ENCODE assay signal across 11 cellular contexts in the genomic region with DNA sequence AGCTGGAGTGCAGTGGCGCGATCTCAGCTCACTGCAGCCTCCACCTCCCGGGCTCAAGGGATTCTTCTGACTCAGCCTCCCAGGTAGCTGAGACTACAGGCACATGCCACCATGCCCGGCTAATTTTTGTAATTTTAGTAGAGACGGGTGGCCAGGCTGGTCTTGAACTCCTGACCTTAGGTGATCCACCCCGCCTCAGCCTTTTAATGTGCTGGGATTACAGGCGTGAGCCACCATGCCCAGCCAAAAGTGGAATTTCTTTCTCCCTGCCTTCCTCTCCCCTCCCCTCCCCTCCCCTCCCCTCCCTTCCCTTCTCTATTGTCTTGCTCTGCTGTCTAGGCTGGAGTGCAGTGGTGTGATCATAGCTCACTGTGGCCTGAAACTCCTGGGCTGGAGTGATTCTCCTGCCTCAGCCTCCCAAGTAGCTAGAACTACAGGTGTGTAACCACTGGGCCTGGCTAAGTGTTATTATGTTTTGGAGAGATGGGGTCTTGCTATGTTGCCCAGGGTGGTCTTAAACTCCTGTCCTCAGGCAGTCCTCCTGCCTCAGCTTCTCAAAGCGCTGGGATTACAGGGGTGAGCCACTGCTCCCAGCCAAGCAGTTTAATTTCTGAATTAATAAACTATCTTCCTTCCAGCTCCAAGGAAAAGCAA. TPM values are rescaled to one million over a fixed set of nuclear protein-coding genes. Genes with fewer than 3 reads are reported as not detected.
DNase-seq lines count a peak whose midpoint lies in the region; ATAC-seq, FAIRE-seq and TF ChIP-seq lines count a peak whose summit lies in the region.
"Had no signal": no experiment of that assay in that cellular context is flagged by ENCODE, and none has a peak within 500 bp of the region (broad histone marks: within the 10 kb centered on the region; RNA-seq: fewer than 3 reads in every experiment).

No MANE protein-coding gene starts in this region.

- H4K91ac ChIP-seq in H1 (replicated peaks; ENCODE audit: insufficient read length, low read length) (no peak overlapping the region), trophoblast cell (ENCODE audit: low read depth, low read length) (peak overlapping the region; percentile 68)

- H3K4me2 ChIP-seq in H1 (ENCODE audit: insufficient read depth in 1 of 2, low read depth in 2 of 2, low read length in 2 of 2) (no peak overlapping the region), trophoblast cell (ENCODE audit: low read length) (no peak overlapping the region)

- no peak overlapping the region for H2BK15ac ChIP-seq in H1 (ENCODE audit: low read length)

- no peaks in the 10 kb centered on the region for H3K9me3 ChIP-seq in CD8-positive, alpha-beta memory T cell (ENCODE audit: low read length)
- H3K9me3 ChIP-seq in RWPE2 (ENCODE audit: severe bottlenecking): no peaks in the 10 kb centered on the region
- H3K9me3 ChIP-seq in H1 (ENCODE audit: insufficient read depth in 2 of 2, low read depth in 1 of 2, low read length in 1 of 2): no peaks in the 10 kb centered on the region
- H3K9me3 ChIP-seq in trophoblast cell (ENCODE audit: insufficient read depth, low read depth, low read length): no peaks in the 10 kb centered on the region

- H2BK12ac ChIP-seq in H1 (ENCODE audit: low read depth, low read length) (no peak overlapping the region), trophoblast cell (ENCODE audit: low read length) (peak overlapping the region; percentile 53)

- peaks cover 0 to 5% of the 10 kb centered on the region in 2 experiments for H4K20me1 ChIP-seq in H1 (replicated peaks in 1 of 2; ENCODE audit: control insufficient read depth in 1 of 2, insufficient read depth in 2 of 2, low read length in 2 of 2)

- H3K4ac ChIP-seq in H1 (replicated peaks; ENCODE audit: insufficient read length, low read depth, low read length): no peak overlapping the region
- peak overlapping the region; percentile 9 for H3K4ac ChIP-seq in trophoblast cell (ENCODE audit: low read depth, low read length)

- peaks cover 63 to 75% (median 74%) of the 10 kb centered on the region in 3 donors for H3K4me1 Mint-ChIP-seq in CD8-positive, alpha-beta memory T cell

- H3K36me3 ChIP-seq in CD8-positive, alpha-beta memory T cell (ENCODE audit: insufficient read depth, low read length): no peaks in the 10 kb centered on the region
- no peaks in the 10 kb centered on the region for H3K36me3 ChIP-seq in RWPE2 (ENCODE audit: low read depth)
- H3K36me3 ChIP-seq in H1 (ENCODE audit: control insufficient read depth in 2 of 4, insufficient read depth in 4 of 4, low read length in 3 of 4): no peaks in the 10 kb centered on the region
- H3K36me3 ChIP-seq in trophoblast cell (ENCODE audit: control insufficient read depth in 1 of 2, insufficient read depth in 2 of 2, low read length in 2 of 2): no peaks in the 10 kb centered on the region

- H3K79me2 ChIP-seq in H1 (ENCODE audit: control insufficient read depth in 1 of 2, insufficient read depth in 2 of 2, low read length in 2 of 2): peaks cover 0 to 84% of the 10 kb centered on the region in 2 experiments; a peak in 3 of 4 replicates
- peaks cover 12% of the 10 kb centered on the region for H3K79me2 ChIP-seq in trophoblast cell (ENCODE audit: control insufficient read depth, insufficient read depth, low read length, poor library complexity)

- CTCF ChIA-PET in CD8-positive, alpha-beta memory T cell (lab: Charles Lee): interaction anchor here (0.9 to 8.2 kb wide), 8 partner anchors 11 to 96 kb away, joined by 3 to 214 read pairs (median 38); partner anchors contain the start of gene MACF1
- CTCF ChIA-PET in H1 (lab: Charles Lee; ENCODE audit: partially characterized antibody): interaction anchor here (0.6 to 12.8 kb wide), 17 partner anchors 9 to 181 kb away, joined by 3 to 195 read pairs (median 6); no protein-coding TSS in a partner anchor

- TF ChIP-seq POLR2A in H1 (IDR thresholded peaks at IDR 0.05; ENCODE audit: control extremely low read depth in 1 of 2, low read depth in 2 of 2, low read length in 2 of 2): no peak

- TF ChIP-seq RAD21 in H1 (IDR thresholded peaks at IDR 0.05 in 1 of 2, conservative IDR thresholded peaks at IDR 0.05 in 1 of 2; ENCODE audit: low read depth in 2 of 2, low read length in 2 of 2): no peak

- no peak overlapping the region for H4K12ac ChIP-seq in trophoblast cell (ENCODE audit: low read depth, low read length)

- H3K9me3 Mint-ChIP-seq in CD8-positive, alpha-beta memory T cell: no peaks in the 10 kb centered on the region
- H3K9me3 Mint-ChIP-seq: dendritic cell treated with granulocyte-macrophage colony-stimulating factor and Interleukin-4, amounts not matched to agents 40 ng/mL and 50 ng/mL, for 4 days had no signal

- H3K14ac ChIP-seq in H1 (ENCODE audit: insufficient read length) (no peak overlapping the region), trophoblast cell (ENCODE audit: low read length) (no peak overlapping the region)

- H3K4me3 ChIP-seq in CD8-positive, alpha-beta memory T cell (ENCODE audit: low read length): no peak overlapping the region
- no peak overlapping the region for H3K4me3 ChIP-seq in RWPE2 (ENCODE audit: severe bottlenecking)
- H3K4me3 ChIP-seq in H1 (ENCODE audit: extremely low read depth in 1 of 4, insufficient read depth in 2 of 4, low read depth in 3 of 4, low read length in 4 of 4): no peak overlapping the region
- no peak overlapping the region for H3K4me3 ChIP-seq in trophoblast cell (ENCODE audit: low read depth, low read length)

- 0 out of 2 replicates have a peak, but pooled peaks cover 3% of the 10 kb centered on the region for H3K79me1 ChIP-seq in H1 (ENCODE audit: low read depth, low read length)
- peaks cover 17% of the 10 kb centered on the region for H3K79me1 ChIP-seq in trophoblast cell (ENCODE audit: low read length)

- H2AK5ac ChIP-seq in H1 (ENCODE audit: low read depth, low read length) (no peak overlapping the region), trophoblast cell (ENCODE audit: low read length) (no peak overlapping the region)

- peak overlapping the region; percentile 48 to 97 (median 90) for H3K27ac Mint-ChIP-seq in CD8-positive, alpha-beta memory T cell
- H3K27ac Mint-ChIP-seq: dendritic cell treated with granulocyte-macrophage colony-stimulating factor and Interleukin-4, amounts not matched to agents 40 ng/mL and 50 ng/mL, for 4 days had no signal

- TF ChIP-seq CTCF in RWPE2 (IDR thresholded peaks at IDR 0.05; ENCODE audit: poor library complexity, severe bottlenecking) (no peak), H1 (IDR thresholded peaks at IDR 0.05; ENCODE audit: control extremely low read depth in 1 of 3, insufficient read depth in 1 of 3, low read depth in 1 of 3, low read length in 3 of 3) (no peak)

- H4K8ac ChIP-seq in H1 (ENCODE audit: extremely low read depth, insufficient read depth, low read length): no peak overlapping the region; the same call in 1 of the 2 replicates
- no peak overlapping the region for H4K8ac ChIP-seq in trophoblast cell (ENCODE audit: low read depth, low read length)

- peaks cover 72% of the 10 kb centered on the region for H3K4me1 ChIP-seq in CD8-positive, alpha-beta memory T cell (ENCODE audit: insufficient read depth, low read length)
- H3K4me1 ChIP-seq in RWPE2 (ENCODE audit: insufficient read depth, poor library complexity, severe bottlenecking): peaks cover 53% of the 10 kb centered on the region
- peaks cover 0 to 6% (median 1%) of the 10 kb centered on the region in 4 experiments; a peak in 3 of 7 replicates for H3K4me1 ChIP-seq in H1 (replicated peaks in 1 of 4; ENCODE audit: control insufficient read depth in 3 of 4, insufficient read depth in 4 of 4, low read length in 3 of 4)
- peaks cover 13 to 14% of the 10 kb centered on the region in 2 experiments for H3K4me1 ChIP-seq in trophoblast cell (ENCODE audit: control insufficient read depth in 1 of 2, insufficient read depth in 2 of 2, low read length in 2 of 2)

- TF ChIP-seq EP300 in H1 (IDR thresholded peaks at IDR 0.05; ENCODE audit: borderline replicate concordance in 1 of 2, low read depth in 2 of 2, low read length in 2 of 2): no peak

- no peak overlapping the region for H2BK20ac ChIP-seq in H1 (ENCODE audit: low read length)

- no peaks in the 10 kb centered on the region for H3K27me3 ChIP-seq in CD8-positive, alpha-beta memory T cell (ENCODE audit: insufficient read depth, low read length, poor library complexity, severe bottlenecking)
- H3K27me3 ChIP-seq in RWPE2 (ENCODE audit: insufficient read depth, poor library complexity, severe bottlenecking): no peaks in the 10 kb centered on the region
- H3K27me3 ChIP-seq in H1 (replicated peaks in 1 of 4; ENCODE audit: control insufficient read depth in 3 of 4, extremely low read depth in 1 of 4, insufficient read depth in 3 of 4, low read length in 3 of 4): no peaks in the 10 kb centered on the region
- H3K27me3 ChIP-seq in trophoblast cell (ENCODE audit: insufficient read depth, low read length): no peaks in the 10 kb centered on the region

- no peaks in the 10 kb centered on the region for H3K36me3 Mint-ChIP-seq in CD8-positive, alpha-beta memory T cell

- no peak overlapping the region for H2BK5ac ChIP-seq in H1 (ENCODE audit: low read depth, low read length)
- H2BK5ac ChIP-seq in trophoblast cell (ENCODE audit: low read depth, low read length, poor library complexity): no peak overlapping the region

- H3K27me3 Mint-ChIP-seq in CD8-positive, alpha-beta memory T cell: no peaks in the 10 kb centered on the region
- H3K27me3 Mint-ChIP-seq: dendritic cell treated with granulocyte-macrophage colony-stimulating factor and Interleukin-4, amounts not matched to agents 40 ng/mL and 50 ng/mL, for 4 days had no signal

- H4K5ac ChIP-seq in H1 (ENCODE audit: insufficient read length, low read depth, low read length): no peak overlapping the region

- FAIRE-seq in H1 (lab: Jason Lieb, UNC): no peak

- H2AFZ ChIP-seq in H1 (ENCODE audit: low read length) (no peak overlapping the region), trophoblast cell (ENCODE audit: insufficient read depth, low read length, poor library complexity) (no peak overlapping the region)

- H3K18ac ChIP-seq in H1 (ENCODE audit: extremely low read depth, low read length): no peak overlapping the region
- no peak overlapping the region for H3K18ac ChIP-seq in trophoblast cell (ENCODE audit: low read length)

- H3K9ac ChIP-seq in H1 (replicated peaks in 1 of 4; ENCODE audit: extremely low read depth in 1 of 4, low read depth in 3 of 4, low read length in 3 of 4) (no peak overlapping the region), trophoblast cell (ENCODE audit: low read length) (no peak overlapping the region)

- H3K23ac ChIP-seq in H1 (ENCODE audit: insufficient read length) (no peak overlapping the region), trophoblast cell (ENCODE audit: low read length) (no peak overlapping the region)

- H3K27ac ChIP-seq in CD8-positive, alpha-beta memory T cell (ENCODE audit: low read depth, low read length): no peak overlapping the region
- peak overlapping the region; percentile 98 for H3K27ac ChIP-seq in RWPE2 (ENCODE audit: poor library complexity, severe bottlenecking)
- no peak overlapping the region for H3K27ac ChIP-seq in H1 (ENCODE audit: low read depth, low read length)
- H3K27ac ChIP-seq in trophoblast cell (ENCODE audit: low read depth, low read length): no peak overlapping the region

- peak overlapping the region in 5 of 7 donors; percentile 16 to 78 (median 38) for H3K4me3 Mint-ChIP-seq in CD8-positive, alpha-beta memory T cell
- H3K4me3 Mint-ChIP-seq: dendritic cell treated with granulocyte-macrophage colony-stimulating factor and Interleukin-4, amounts not matched to agents 40 ng/mL and 50 ng/mL, for 4 days had no signal

- no peak for DNase-seq in CD8-positive, alpha-beta memory T cell
- DNase-seq in RWPE2 (ENCODE audit: low spot score): no peak
- DNase-seq in H1 (ENCODE audit: low read depth in 1 of 2, low spot score in 2 of 2): peak in 1 of 2 experiments; percentile 34
- peak; percentile 80 to 83 for DNase-seq in trophoblast cell
- no peak for DNase-seq in KG1 (lab: John Stamatoyannopoulos, UW)
- no peak for DNase-seq in AG20443 (ENCODE audit: low spot score)
- DNase-seq: activated CD4-positive, alpha-beta T cell treated with anti-CD3 and anti-CD28 coated beads for 48 hours; NCI-H748 treated with DMSO at 0.1 percent for 48 hours had no signal

- H3K56ac ChIP-seq in H1 (replicated peaks; ENCODE audit: insufficient read length, low read depth, low read length): no peak overlapping the region

- ATAC-seq in RWPE2 (ENCODE audit: low read depth): no peak
- no peak for ATAC-seq in GM19351 (IDR thresholded peaks at IDR 0.05; ENCODE audit: unreplicated experiment)
- no peak for ATAC-seq in GM21786 (IDR thresholded peaks at IDR 0.05; ENCODE audit: unreplicated experiment)

- WGBS in H1 (ENCODE audit: extremely low coverage in 1 of 2, insufficient coverage in 1 of 2, insufficient read length in 1 of 2, insufficient replicate concordance in 2 of 2, low coverage in 1 of 2, low lambda C conversion rate in 2 of 2, missing lambda C conversion rate in 1 of 2), 2 experiments: 72% methylated on average over 7 of the region's 8 CpGs; no CpG with 5 or more reads in 1 of the 2 experiments
- WGBS in trophoblast cell (ENCODE audit: extremely low coverage, insufficient coverage, insufficient read length): no CpG with 5 or more reads among the region's 8 CpGs

- POLR2A ChIA-PET in CD8-positive, alpha-beta memory T cell (lab: Charles Lee): interaction anchor here (0.7 to 4.1 kb wide), 4 partner anchors 11 to 64 kb away, joined by 4 to 27 read pairs (median 4); partner anchors contain the start of gene MACF1
- POLR2A ChIA-PET in H1 (lab: Charles Lee; ENCODE audit: partially characterized antibody): interaction anchor here (0.8 to 0.9 kb wide), 2 partner anchors 16 to 87 kb away, joined by 3 read pairs; no protein-coding TSS in a partner anchor

- no peaks in the 10 kb centered on the region for H3K23me2 ChIP-seq in H1 (ENCODE audit: low read depth, low read length)

- H2BK120ac ChIP-seq in H1 (replicated peaks; ENCODE audit: low read depth, low read length) (no peak overlapping the region), trophoblast cell (ENCODE audit: insufficient read depth, low read length, poor library complexity) (peak overlapping the region; percentile 7)

RNA-seq across cellular contexts. Expression of gene MACF1, which starts 10.0 kb away (rescaled TPM):
- total RNA-seq in CD8-positive, alpha-beta memory T cell: 100 to 1,000 TPM; 151 to 154 TPM
- 87.6 TPM for polyA plus RNA-seq in CD8-positive, alpha-beta memory T cell
- total RNA-seq in H1 (2021; fragmentation: NEBNext Ultra II Directional; extraction: Animal tissue kit (Norgen Biotek cat#: 25700)): 261 and 285 TPM in 2 replicates
- polyA plus RNA-seq in H1 (2011; rRNA removed): 57.6 and 59.8 TPM in 2 replicates
- polyA plus RNA-seq in H1 (2011; cell fraction: cytosol; rRNA removed): 58.6 TPM
- 249 TPM for polyA plus RNA-seq in H1 (2011; cell fraction: nucleus; rRNA removed)
- 118 to 148 TPM (median 133 TPM) in 4 replicates for polyA plus RNA-seq in H1 (2012, experiment 1 of 2)
- 7.3 TPM for polyA plus RNA-seq in H1 (2012, experiment 2 of 2)
- polyA plus RNA-seq in H1 (2013, experiment 1 of 2): 141 TPM
- polyA plus RNA-seq in H1 (2013, experiment 2 of 2): 133 TPM
- 265 and 314 TPM in 2 replicates for polyA minus RNA-seq in H1 (2011; rRNA and poly(A)+ RNA removed)
- polyA minus RNA-seq in H1 (2011; cell fraction: cytosol; rRNA and poly(A)+ RNA removed): 150 TPM
- polyA minus RNA-seq in H1 (2011; cell fraction: nucleus; rRNA and poly(A)+ RNA removed): 618 TPM
- 51.7 and 53.8 TPM in 2 replicates for polyA plus RNA-seq in trophoblast cell (2013)

Comparison
In these comparisons a context has a peak if more than half of its experiments do, and no peak if none do; other contexts are left out.
1. DNase-seq: peak in trophoblast cell (2 of 2); none in CD8-positive, alpha-beta memory T cell (0 of 5), RWPE2 (single experiment), KG1 (single experiment) and AG20443 (single experiment).